9 cellular contexts compared by ENCODE assay signal in the genomic region with DNA sequence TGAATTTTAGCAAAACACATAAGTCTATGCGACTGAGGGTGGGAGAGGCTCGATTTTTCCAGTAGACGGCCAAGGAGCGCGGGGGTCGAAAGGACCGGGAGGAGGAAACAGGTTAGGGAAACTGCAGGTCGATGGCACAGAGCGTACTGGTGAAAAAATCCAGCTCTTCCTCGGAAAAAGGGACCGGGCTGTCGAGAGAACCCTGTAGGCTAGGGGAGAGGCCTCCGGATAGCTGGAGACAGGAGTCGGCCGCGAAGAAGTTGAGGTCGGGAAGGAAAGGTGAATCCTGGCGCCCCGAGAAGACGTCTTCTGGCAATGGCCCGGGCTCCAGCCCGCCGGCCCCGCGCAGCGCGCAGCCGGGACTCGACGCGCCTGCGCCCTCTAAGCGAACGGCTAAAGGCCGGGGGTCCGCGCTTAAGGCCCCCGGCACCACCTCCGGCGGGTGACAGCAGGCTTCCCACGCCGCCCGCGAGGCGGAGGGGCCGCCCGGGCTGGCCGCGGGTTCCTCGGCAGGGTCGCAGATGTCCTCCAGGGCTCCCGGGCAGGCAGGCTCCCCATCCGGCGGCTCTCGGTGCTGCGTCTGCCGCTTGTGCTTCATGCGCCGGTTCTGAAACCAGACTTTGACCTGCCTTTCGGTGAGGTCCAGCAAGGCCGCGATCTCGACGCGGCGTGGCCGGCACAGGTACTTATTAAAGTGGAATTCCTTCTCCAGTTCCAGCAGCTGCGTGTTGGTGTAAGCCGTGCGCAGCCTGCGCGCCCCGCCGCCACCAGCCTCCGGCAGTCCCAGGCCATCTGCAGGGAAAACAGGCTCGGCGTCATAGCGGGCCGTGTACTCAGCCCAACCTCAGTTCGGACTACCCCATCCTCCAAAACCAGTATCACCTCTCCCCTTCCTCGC. TPM values are rescaled to one million over a fixed set of nuclear protein-coding genes. Genes with fewer than 3 reads are reported as not detected.
DNase-seq lines count a peak whose midpoint lies in the region; ATAC-seq, FAIRE-seq and TF ChIP-seq lines count a peak whose summit lies in the region.
"Had no signal": no experiment of that assay in that cellular context is flagged by ENCODE, and none has a peak within 500 bp of the region (broad histone marks: within the 10 kb centered on the region; RNA-seq: fewer than 3 reads in every experiment).

No MANE protein-coding gene starts in this region.

- H3K4me1 Mint-ChIP-seq in central memory CD8-positive, alpha-beta T cell: peaks cover 28% of the 10 kb centered on the region

- ATAC-seq in GM18505 (IDR thresholded peaks at IDR 0.05; ENCODE audit: unreplicated experiment): no peak
- peak; percentile 51 for ATAC-seq in HG03354 (IDR thresholded peaks at IDR 0.05; ENCODE audit: poor library complexity, severe bottlenecking, unreplicated experiment)
- peak; percentile 49 for ATAC-seq in central memory CD8-positive, alpha-beta T cell (replicated peaks; ENCODE audit: extremely low read depth, poor library complexity, severe bottlenecking)
- peak; percentile 67 for ATAC-seq in left lobe of liver
- ATAC-seq in HG03139 (IDR thresholded peaks at IDR 0.05; ENCODE audit: unreplicated experiment): no peak

- peaks cover 55% of the 10 kb centered on the region for H3K27me3 Mint-ChIP-seq in central memory CD8-positive, alpha-beta T cell

- DNase-seq in central memory CD8-positive, alpha-beta T cell (ENCODE audit: low spot score in 2 of 2): peak; percentile 27 to 43
- DNase-seq in left lobe of liver (ENCODE audit: low spot score) (no peak), frontal cortex (ENCODE audit: low spot score in 2 of 2) (no peak)
- peak; percentile 27 for DNase-seq in stimulated activated CD8-positive, alpha-beta memory T cell treated with anti-CD3 and anti-CD28 coated beads, Interleukin-12 subunit alpha, Interleukin-12 subunit beta, amount 100 ng/mL, for 4 hours (ENCODE audit: low read depth)

- peak overlapping the region; percentile 96 for H3K4me3 ChIP-seq in WI38 (ENCODE audit: low read depth, low read length)

- peaks cover 16% of the 10 kb centered on the region for H3K36me3 Mint-ChIP-seq in central memory CD8-positive, alpha-beta T cell (ENCODE audit: insufficient read depth)

- TF ChIP-seq CTCF in WI38 (IDR thresholded peaks at IDR 0.05; ENCODE audit: low read depth, low read length): no peak; the same call in 1 of the 2 replicates

- no peaks in the 10 kb centered on the region for H3K9me3 Mint-ChIP-seq in central memory CD8-positive, alpha-beta T cell

- TF ChIP-seq POLR2A in GM18505 (IDR thresholded peaks at IDR 0.05; ENCODE audit: borderline replicate concordance, extremely low read depth, insufficient read depth, insufficient read length): peak; percentile 23

- peak overlapping the region; percentile 98 for H3K27ac Mint-ChIP-seq in central memory CD8-positive, alpha-beta T cell (ENCODE audit: low read depth)

- H3K4me3 Mint-ChIP-seq in central memory CD8-positive, alpha-beta T cell: peak overlapping the region; percentile 91

- no peak for FAIRE-seq in frontal cortex (lab: Jason Lieb, UNC)

RNA-seq across cellular contexts. Expression of gene HOXB2, which starts 1.7 kb away (rescaled TPM):
- total RNA-seq in left lobe of liver: 2.3 TPM
- total RNA-seq in frontal cortex: not detected

RNA-seq across cellular contexts. Expression of gene HOXB1, which starts 12.4 kb away (rescaled TPM):
- total RNA-seq in left lobe of liver (not detected), frontal cortex (not detected)
- total RNA-seq: dermis microvascular lymphatic vessel endothelial cell had no signal

RNA-seq across cellular contexts. Expression of gene HOXB4, which starts 34.9 kb away (rescaled TPM):
- 1.1 TPM for total RNA-seq in left lobe of liver
- total RNA-seq in frontal cortex: not detected

RNA-seq across cellular contexts. Expression of gene HOXB3, which starts 46.8 kb away (rescaled TPM):
- total RNA-seq in left lobe of liver (1.9 TPM), frontal cortex (not detected)

RNA-seq across cellular contexts. Expression of gene HOXB5, which starts 50.4 kb away (rescaled TPM):
- total RNA-seq in left lobe of liver (0.55 TPM), frontal cortex (not detected)

Comparison
In these comparisons a context has a peak if more than half of its experiments do, and no peak if none do; other contexts are left out.
1. ATAC-seq: peak in HG03354 (single experiment), central memory CD8-positive, alpha-beta T cell (single experiment) and left lobe of liver (single experiment); none in GM18505 (single experiment) and HG03139 (single experiment).
2. DNase-seq: peak in central memory CD8-positive, alpha-beta T cell (2 of 2) and stimulated activated CD8-positive, alpha-beta memory T cell treated with anti-CD3 and anti-CD28 coated beads, Interleukin-12 subunit alpha, Interleukin-12 subunit beta, amount 100 ng/mL, for 4 hours (single experiment); none in left lobe of liver (single experiment) and frontal cortex (0 of 2).